In genomic region chr4:85607624-85608023, GRCh38 we compare ENCODE assay signal across 1 cellular context.
TF ChIP-seq lines count a peak whose summit lies in the region.

No MANE protein-coding gene starts in this region.

TF ChIP-seq in SK-N-SH, 30 proteins besides CTCF, POLR2A, EP300 and RAD21 (continued from another document):
- TF ChIP-seq ZBTB33 (IDR thresholded peaks at IDR 0.05; ENCODE audit: borderline replicate concordance, low read depth) (no peak), USF1 (IDR thresholded peaks at IDR 0.05; ENCODE audit: borderline replicate concordance, low read depth) (no peak), USF2 (IDR thresholded peaks at IDR 0.05; ENCODE audit: borderline replicate concordance, low read depth, low read length) (no peak), TCF12 (IDR thresholded peaks at IDR 0.05) (no peak), FOXJ3 (CRISPR knock-in tag; IDR thresholded peaks at IDR 0.05) (no peak), SMC3 (IDR thresholded peaks at IDR 0.05; ENCODE audit: low read depth, low read length) (no peak), JUND (IDR thresholded peaks at IDR 0.05) (no peak), EZH2phosphoT487 (IDR thresholded peaks at IDR 0.05; ENCODE audit: borderline replicate concordance, low read depth) (no peak), NFIC (IDR thresholded peaks at IDR 0.05; ENCODE audit: borderline replicate concordance) (no peak), NRF1 (IDR thresholded peaks at IDR 0.05; ENCODE audit: low read depth, low read length) (no peak), IRF3 (IDR thresholded peaks at IDR 0.05; ENCODE audit: low read depth, low read length) (no peak)
